19 cellular contexts compared by ENCODE assay signal in genomic region chr4:112274959-112275358, GRCh38.
"Had no signal": no experiment of that assay in that cellular context is flagged by ENCODE, and none has a peak within 500 bp of the region (broad histone marks: within the 10 kb centered on the region; RNA-seq: fewer than 3 reads in every experiment).

No MANE protein-coding gene starts in this region.

- DNase-seq: effector memory CD8-positive, alpha-beta T cell; gastrocnemius medialis; heart right ventricle; hypothalamus; kidney glomerular epithelial cell; mesendoderm; naive thymus-derived CD4-positive, alpha-beta T cell; posterior cingulate gyrus; spleen; stimulated activated CD4-positive, alpha-beta T cell treated with anti-CD3 and anti-CD28 coated beads, Interleukin-15, amount 100 ng/mL, for 24 hours; stimulated activated CD4-positive, alpha-beta T cell treated with anti-CD3 and anti-CD28 coated beads, Interleukin-1b, Interleukin-23, amount 100 ng/mL, for 48 hours; stimulated activated CD4-positive, alpha-beta T cell treated with anti-CD3 and anti-CD28 coated beads, Interleukin-4, amount 100 ng/mL, for 24 hours; stimulated activated naive B cell treated with anti-CD40 and anti-IgM and Interleukin-4, amounts not matched to agents 10 μg/mL and 1 μg/mL and 100 μg/mL, for 72 hours; stimulated activated naive CD8-positive, alpha-beta T cell treated with anti-CD3 and anti-CD28 coated beads, Interleukin-15, amount 100 ng/mL, for 72 hours; testis had no signal

- ATAC-seq: effector memory CD8-positive, alpha-beta T cell; gastrocnemius medialis; heart right ventricle; naive thymus-derived CD4-positive, alpha-beta T cell; sciatic nerve; stimulated activated naive B cell treated with anti-CD40 and anti-IgM and Interleukin-4, amounts not matched to agents 10 μg/mL and 1 μg/mL and 100 μg/mL, for 72 hours; stimulated activated naive CD8-positive, alpha-beta T cell treated with anti-CD3 and anti-CD28 coated beads, Interleukin-15, amount 100 ng/mL, for 72 hours had no signal

- H3K9me3 Mint-ChIP-seq: effector memory CD8-positive, alpha-beta T cell; stimulated activated naive B cell treated with anti-CD40 and anti-IgM and Interleukin-4, amounts not matched to agents 10 μg/mL and 1 μg/mL and 100 μg/mL, for 72 hours had no signal

- H3K9me3 ChIP-seq: esophagus muscularis mucosa, gastrocnemius medialis, neutrophil, spleen, testis, tibial nerve had no signal

- H3K27me3 Mint-ChIP-seq: effector memory CD8-positive, alpha-beta T cell; naive thymus-derived CD4-positive, alpha-beta T cell; stimulated activated naive B cell treated with anti-CD40 and anti-IgM and Interleukin-4, amounts not matched to agents 10 μg/mL and 1 μg/mL and 100 μg/mL, for 72 hours; stimulated activated naive CD8-positive, alpha-beta T cell treated with anti-CD3 and anti-CD28 coated beads, Interleukin-15, amount 100 ng/mL, for 72 hours had no signal

- H3K27ac Mint-ChIP-seq: stimulated activated naive B cell treated with anti-CD40 and anti-IgM and Interleukin-4, amounts not matched to agents 10 μg/mL and 1 μg/mL and 100 μg/mL, for 72 hours had no signal

- H3K4me3 Mint-ChIP-seq: naive thymus-derived CD4-positive, alpha-beta T cell; stimulated activated naive B cell treated with anti-CD40 and anti-IgM and Interleukin-4, amounts not matched to agents 10 μg/mL and 1 μg/mL and 100 μg/mL, for 72 hours had no signal
